ENCODE assay signal across 16 cellular contexts in the genomic region with DNA sequence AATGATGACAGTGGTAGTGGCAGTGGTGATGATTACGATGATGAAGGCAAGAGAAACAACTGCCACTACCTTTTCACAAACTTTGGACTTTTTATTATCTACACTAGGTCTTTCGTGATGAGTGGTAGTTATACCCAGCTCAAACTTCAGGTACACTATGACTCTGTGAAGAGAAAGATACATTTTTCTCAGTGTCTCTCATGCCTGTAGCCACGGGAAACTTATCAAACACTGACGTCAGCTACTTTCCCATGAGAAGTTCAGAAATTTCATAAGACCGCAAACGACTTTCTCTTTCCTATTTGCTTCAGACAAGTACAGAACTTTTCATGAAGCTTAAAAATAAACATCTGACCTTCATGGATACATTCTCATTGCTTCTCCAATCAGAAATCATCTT. TPM values are rescaled to one million over a fixed set of nuclear protein-coding genes. Genes with fewer than 3 reads are reported as not detected.
A peak's percentile ranks its signal among the peaks of the same experiment; 100 is the strongest.
DNase-seq lines count a peak whose midpoint lies in the region; ATAC-seq, FAIRE-seq and TF ChIP-seq lines count a peak whose summit lies in the region.
"Had no signal": no experiment of that assay in that cellular context is flagged by ENCODE, and none has a peak within 500 bp of the region (broad histone marks: within the 10 kb centered on the region; RNA-seq: fewer than 3 reads in every experiment).

No MANE protein-coding gene starts in this region.

- H3K9me3 ChIP-seq in K562 (replicated peaks; ENCODE audit: control insufficient read depth, insufficient read depth, low read depth, low read length): no peaks in the 10 kb centered on the region
- no peaks in the 10 kb centered on the region for H3K9me3 ChIP-seq in heart right ventricle
- H3K9me3 ChIP-seq in sigmoid colon: no peaks in the 10 kb centered on the region
- H3K9me3 ChIP-seq: upper lobe of left lung had no signal

- no peak overlapping the region for H3K9ac ChIP-seq in K562 (ENCODE audit: insufficient read depth in 1 of 2, low read depth in 2 of 2, low read length in 2 of 2)

- TF ChIP-seq CTCF in K562 (IDR thresholded peaks at IDR 0.05 in 2 of 3, conservative IDR thresholded peaks at IDR 0.05 in 1 of 3; ENCODE audit: insufficient read depth in 2 of 3, low read depth in 1 of 3, low read length in 3 of 3) (no peak), heart right ventricle (IDR thresholded peaks at IDR 0.05) (no peak), sigmoid colon (IDR thresholded peaks at IDR 0.05) (no peak), glutamatergic neuron (IDR thresholded peaks at IDR 0.05; ENCODE audit: partially characterized antibody, unreplicated experiment) (no peak)

- no peak for TF ChIP-seq EP300 in K562 (IDR thresholded peaks at IDR 0.05; ENCODE audit: low read length)
- peak in 2 of 4 donors; percentile 40 to 70 for TF ChIP-seq EP300 in sigmoid colon (IDR thresholded peaks at IDR 0.05)

- ATAC-seq in K562 (peak; percentile 17; the same call in 2 of the 3 replicates), heart right ventricle (peak in 7 of 8 donors; percentile 34 to 67 (median 63)), HG02623 (IDR thresholded peaks at IDR 0.05; ENCODE audit: unreplicated experiment) (no peak), HG02798 (IDR thresholded peaks at IDR 0.05; ENCODE audit: poor library complexity, unreplicated experiment) (no peak)
- ATAC-seq: effector memory CD8-positive, alpha-beta T cell; left colon had no signal

- no peaks in the 10 kb centered on the region for H3K9me3 Mint-ChIP-seq in glutamatergic neuron (ENCODE audit: unreplicated experiment)
- H3K9me3 Mint-ChIP-seq: effector memory CD8-positive, alpha-beta T cell had no signal

- H3K27me3 Mint-ChIP-seq in glutamatergic neuron (ENCODE audit: unreplicated experiment): no peaks in the 10 kb centered on the region

- TF ChIP-seq RAD21 in K562 (CRISPR knock-in tag; conservative IDR thresholded peaks at IDR 0.05 in 1 of 2, IDR thresholded peaks at IDR 0.05 in 1 of 2): no peak

- H3K36me3 ChIP-seq in K562 (ENCODE audit: control insufficient read depth, insufficient read depth, low read length) (no peaks in the 10 kb centered on the region), heart right ventricle (no peaks in the 10 kb centered on the region), sigmoid colon (no peaks in the 10 kb centered on the region)

- H2AFZ ChIP-seq in K562 (ENCODE audit: low read depth, low read length): peak overlapping the region; percentile 74
- H2AFZ ChIP-seq: PC-9 had no signal

- WGBS in K562 (ENCODE audit: insufficient coverage, low coverage, missing lambda C conversion rate): 10% methylated on average over 6 of the region's 6 CpGs
- WGBS in heart right ventricle, 2 donors: 58% methylated on average over 6 of the region's 6 CpGs
- 64 to 76% methylated on average over 6 of the region's 6 CpGs for WGBS in sigmoid colon, 2 donors

- CTCF ChIA-PET in K562 (lab: Yijun Ruan, JAX; ENCODE audit: low intra/inter-chr PET ratio): interaction anchor here (0.6 kb wide), 1 partner anchor 230 kb away, joined by 4 read pairs; no protein-coding TSS in a partner anchor

- in situ Hi-C loops in K562 (cut with MboI): no loop called here

- POLR2A ChIA-PET in K562 (lab: Yijun Ruan, JAX): interaction anchor here (0.9 kb wide), 1 partner anchor 10 kb away, joined by 3 read pairs; no protein-coding TSS in a partner anchor

- TF ChIP-seq POLR2A in K562 (conservative IDR thresholded peaks at IDR 0.05) (no peak), sigmoid colon (IDR thresholded peaks at IDR 0.05) (no peak)

- DNase-seq in Daoy (ENCODE audit: low read depth): peak; percentile 81
- peak in 1 of 4 experiments; percentile 12 for DNase-seq in K562 (ENCODE audit: extremely low read depth in 1 of 4, low spot score in 3 of 4)
- peak in 1 of 2 donors; percentile 53 for DNase-seq in heart right ventricle
- no peak for DNase-seq in sigmoid colon
- no peak for DNase-seq in NCI-H524 treated with DMSO at 0.1 percent for 48 hours (lab: John Stamatoyannopoulos, UW)
- no peak for DNase-seq in glutamatergic neuron
- DNase-seq: activated CD4-positive, alpha-beta T cell treated with anti-CD3 and anti-CD28 coated beads for 1 hour; amniotic stem cell; Calu3; effector memory CD8-positive, alpha-beta T cell; left colon; PC-9; T-helper 1 cell; upper lobe of left lung had no signal

- FAIRE-seq in K562 (lab: Jason Lieb, UNC): no peak

- H3K9me1 ChIP-seq in K562 (ENCODE audit: control insufficient read depth, insufficient read depth, low read length): no peaks in the 10 kb centered on the region

- no peak overlapping the region for H3K27ac Mint-ChIP-seq in glutamatergic neuron (ENCODE audit: unreplicated experiment)
- H3K27ac Mint-ChIP-seq: effector memory CD8-positive, alpha-beta T cell had no signal

- BruUV-seq in K562 (replicated peaks; lab: Mats Ljungman, UMichigan): no TSS peak

- H3K4me3 ChIP-seq in K562 (no peak overlapping the region), heart right ventricle (no peak overlapping the region), sigmoid colon (no peak overlapping the region)
- H3K4me3 ChIP-seq: PC-9, upper lobe of left lung had no signal

- H3K36me3 Mint-ChIP-seq in glutamatergic neuron (ENCODE audit: unreplicated experiment): no peaks in the 10 kb centered on the region

- H3K4me1 ChIP-seq in K562 (replicated peaks in 1 of 2; ENCODE audit: control insufficient read depth in 2 of 2, insufficient read depth in 2 of 2, low read length in 2 of 2) (peaks cover 0 to 23% of the 10 kb centered on the region in 2 experiments; a peak in 2 of 5 replicates), heart right ventricle (peaks cover 2 to 88% (median 48%) of the 10 kb centered on the region in 9 donors), sigmoid colon (peaks cover 0 to 96% (median 71%) of the 10 kb centered on the region in 4 donors)

- H3K4me1 Mint-ChIP-seq in glutamatergic neuron (ENCODE audit: low read depth, unreplicated experiment): peaks cover 6% of the 10 kb centered on the region

- H3K27ac ChIP-seq in K562 (ENCODE audit: extremely low read depth, low read depth, low read length): no peak overlapping the region
- peak overlapping the region; percentile 3 to 83 (median 72) for H3K27ac ChIP-seq in heart right ventricle
- H3K27ac ChIP-seq in sigmoid colon: peak overlapping the region; percentile 80 to 94 (median 83)
- H3K27ac ChIP-seq: PC-9 had no signal

- H3K27me3 ChIP-seq in K562 (ENCODE audit: control insufficient read depth in 2 of 2, insufficient read depth in 2 of 2, low read length in 2 of 2) (peaks cover 0 to 8% of the 10 kb centered on the region in 2 experiments; a peak in 1 of 5 replicates), heart right ventricle (no peaks in the 10 kb centered on the region), sigmoid colon (no peaks in the 10 kb centered on the region)
- H3K27me3 ChIP-seq: upper lobe of left lung had no signal

- H3K4me3 Mint-ChIP-seq in glutamatergic neuron (ENCODE audit: unreplicated experiment): no peak overlapping the region
- H3K4me3 Mint-ChIP-seq: effector memory CD8-positive, alpha-beta T cell had no signal

- H3K79me2 ChIP-seq in K562 (ENCODE audit: control insufficient read depth, insufficient read depth, low read length): no peaks in the 10 kb centered on the region

- peak overlapping the region; percentile 23; the same call in 1 of the 2 replicates for H3K4me2 ChIP-seq in K562 (ENCODE audit: insufficient read depth, low read length)
- H3K4me2 ChIP-seq: PC-9 had no signal

- intact Hi-C loops in K562 (cut with micrococcal nuclease) (no loop called here), heart right ventricle (cut with DNase I) (loop anchor here in 2 of 10 donors (5.0 to 10.0 kb wide), 2 partner anchors 96 to 142 kb away; no protein-coding TSS in a partner anchor), sigmoid colon (cut with DNase I) (no loop called here)

- H4K20me1 ChIP-seq in K562 (replicated peaks; ENCODE audit: control insufficient read depth, insufficient read depth, low read length): no peaks in the 10 kb centered on the region

TF ChIP-seq in K562, 482 proteins besides CTCF, POLR2A, EP300 and RAD21 (continues in another document):
- TF ChIP-seq CEBPG (CRISPR knock-in tag; IDR thresholded peaks at IDR 0.05): no peak
- TF ChIP-seq CEBPG (tag; conservative IDR thresholded peaks at IDR 0.05 in 1 of 2, IDR thresholded peaks at IDR 0.05 in 1 of 2): 0 out of 4 replicates have a peak, but pooled peaks of 1 of the 2 experiments have one; percentile 37
- peak; percentile 37; the same call in 1 of the 2 replicates for TF ChIP-seq CREM (IDR thresholded peaks at IDR 0.05; ENCODE audit: low read depth)
- peak; percentile 82 for TF ChIP-seq ATF7 (IDR thresholded peaks at IDR 0.05)
- TF ChIP-seq ARNT (IDR thresholded peaks at IDR 0.05): no peak
- TF ChIP-seq CEBPB (tag; IDR thresholded peaks at IDR 0.05): peak; percentile 37; the same call in 1 of the 2 replicates
- peak; percentile 58 for TF ChIP-seq MAFG (tag; conservative IDR thresholded peaks at IDR 0.05)
- peak; percentile 63 for TF ChIP-seq C11orf30 (IDR thresholded peaks at IDR 0.05; ENCODE audit: low read depth)
- no peak for TF ChIP-seq ZNF57 (CRISPR knock-in tag; IDR thresholded peaks at IDR 0.05)

RNA-seq across cellular contexts. Expression of gene CALD1, which starts 57.0 kb away (rescaled TPM):
- 284 and 285 TPM in 2 replicates for total RNA-seq in Daoy (2014; rRNA removed; shearing (Covaris generic))
- 0.65 TPM in 1 of 2 replicates, not detected in the other for total RNA-seq in K562 (2011; cell fraction: chromatin; rRNA removed; ENCODE audit: low replicate concordance)
- total RNA-seq in K562 (2011; cell fraction: nucleolus; rRNA removed): not detected in 2 replicates
- not detected in 2 replicates for total RNA-seq in K562 (2011; cell fraction: nucleoplasm; rRNA removed)
- not detected in 2 replicates for total RNA-seq in K562 (2014; rRNA removed)
- total RNA-seq in K562 (2014; rRNA removed; fragmentation: Illumina TruSeq; extraction: Trizol): not detected in 2 replicates
- not detected in 2 replicates for total RNA-seq in K562 (2015; rRNA removed; fragmentation: Illumina TruSeq; extraction: Trizol)
- 0.40 and 0.89 TPM in 2 replicates for total RNA-seq in K562 (2021)
- not detected in 2 replicates for polyA plus RNA-seq in K562 (2011; rRNA removed)
- 0.06 and 0.18 TPM in 2 replicates for polyA plus RNA-seq in K562 (2011; cell fraction: cytosol; rRNA removed)
- polyA plus RNA-seq in K562 (2011; cell fraction: nucleus; rRNA removed): not detected in 2 replicates
- polyA plus RNA-seq in K562 (2012): 0.07 TPM in 1 of 2 replicates, not detected in the other
- polyA plus RNA-seq in K562 (2014; fragmentation: Illumina TruSeq; extraction: Trizol): not detected in 2 replicates
- polyA plus RNA-seq in K562 (2014; fragmentation: Nextera tagmentation; extraction: Ambion mirVana): not detected
- not detected in 2 replicates for polyA plus RNA-seq in K562 (2014; rRNA removed)
- 0.04 TPM in 1 of 2 replicates, not detected in the other for polyA minus RNA-seq in K562 (2011; rRNA and poly(A)+ RNA removed)
- 4.7 TPM in 1 of 2 replicates, not detected in the other for polyA minus RNA-seq in K562 (2011; cell fraction: cytosol; rRNA and poly(A)+ RNA removed)
- polyA minus RNA-seq in K562 (2011; cell fraction: nucleus; rRNA and poly(A)+ RNA removed): 0.40 TPM in 1 of 2 replicates, not detected in the other
- 100 to 1,000 TPM in 9 of 10 donors, 10 to 100 TPM in 1; 96.6 to 180 (median 132) TPM for total RNA-seq in heart right ventricle
- polyA plus RNA-seq in heart right ventricle: 100 to 1,000 TPM in 1 of 2 donors, 10 to 100 TPM in 1; 69.9 to 119 TPM
- total RNA-seq in sigmoid colon: 1,000 to 10,000 TPM; 1,069 to 2,150 (median 1,500) TPM
- polyA plus RNA-seq in sigmoid colon: 100 to 1,000 TPM in 1 of 3 donors, 10 to 100 TPM in 2; 34.7 to 125 (median 79.3) TPM
- 61.8 TPM for total RNA-seq in glutamatergic neuron (ENCODE audit: unreplicated experiment)

Comparison
In these comparisons a context has a peak if more than half of its experiments do, and no peak if none do; other contexts are left out.
1. ATAC-seq: peak in K562 (single experiment) and heart right ventricle (7 of 8); none in HG02623 (single experiment) and HG02798 (single experiment).
2. RNA of gene CALD1, which starts 57.0 kb away (total RNA-seq): 1,069 to 2,150 TPM in sigmoid colon, 284 to 285 TPM in Daoy, 96.6 to 180 TPM in heart right ventricle and 61.8 TPM in glutamatergic neuron (single experiment); 0.40 to 0.89 TPM in K562; every median in the first group is over 10 times any median in the second.